ENCODE assay signal across 27 cellular contexts in genomic region chr2:228344531-228344930, GRCh38.
"Had no signal": no experiment of that assay in that cellular context is flagged by ENCODE, and none has a peak within 500 bp of the region (broad histone marks: within the 10 kb centered on the region; RNA-seq: fewer than 3 reads in every experiment).

No MANE protein-coding gene starts in this region.

- H3K27ac ChIP-seq: colonic mucosa, epithelial cell of prostate, esophagus squamous epithelium, gastrocnemius medialis, heart right ventricle, left lung, lower lobe of right lung had no signal

- H3K4me1 ChIP-seq: colonic mucosa, esophagus squamous epithelium, gastrocnemius medialis, left lung, lower lobe of right lung had no signal

- H3K27me3 ChIP-seq: colonic mucosa, esophagus squamous epithelium, gastrocnemius medialis, heart right ventricle, left lung had no signal

- H3K9me3 Mint-ChIP-seq: endodermal cell had no signal

- FAIRE-seq: endometrium, islet of Langerhans, keratinocyte had no signal

- H3K4me1 Mint-ChIP-seq: endodermal cell had no signal

- H3K4me3 Mint-ChIP-seq: dendritic cell treated with granulocyte-macrophage colony-stimulating factor and Interleukin-4, amounts not matched to agents 40 ng/mL and 50 ng/mL, for 4 days; effector memory CD8-positive, alpha-beta T cell; endodermal cell; naive thymus-derived CD4-positive, alpha-beta T cell had no signal

- H3K36me3 Mint-ChIP-seq: naive thymus-derived CD4-positive, alpha-beta T cell had no signal

- H3K9me3 ChIP-seq: colonic mucosa, gastrocnemius medialis, lower lobe of right lung had no signal

- ATAC-seq: effector memory CD8-positive, alpha-beta T cell; esophagus mucosa; gastrocnemius medialis; heart right ventricle; left cardiac atrium; left lung; left ventricle myocardium superior; lower lobe of right lung; naive thymus-derived CD4-positive, alpha-beta T cell had no signal

- H3K27me3 Mint-ChIP-seq: dendritic cell treated with granulocyte-macrophage colony-stimulating factor and Interleukin-4, amounts not matched to agents 40 ng/mL and 50 ng/mL, for 4 days; effector memory CD8-positive, alpha-beta T cell; naive thymus-derived CD4-positive, alpha-beta T cell had no signal

- H3K4me3 ChIP-seq: colonic mucosa, esophagus squamous epithelium, gastrocnemius medialis, heart right ventricle, left lung, lower lobe of right lung had no signal

- DNase-seq: colonic mucosa; cortex of kidney; effector CD8-positive, alpha-beta T cell; effector memory CD8-positive, alpha-beta T cell; endodermal cell; erythroblast; esophagus squamous epithelium; foreskin fibroblast; foreskin melanocyte; gastrocnemius medialis; glutamatergic neuron; head of caudate nucleus; heart right ventricle; hippocampal formation; left cardiac atrium; left lung; left ventricle myocardium superior; lower lobe of right lung; mesenchymal stem cell; midbrain; naive thymus-derived CD4-positive, alpha-beta T cell had no signal

- H3K27ac Mint-ChIP-seq: dendritic cell treated with granulocyte-macrophage colony-stimulating factor and Interleukin-4, amounts not matched to agents 40 ng/mL and 50 ng/mL, for 4 days; effector memory CD8-positive, alpha-beta T cell; endodermal cell; naive thymus-derived CD4-positive, alpha-beta T cell had no signal

- H3K36me3 ChIP-seq: colonic mucosa, esophagus squamous epithelium, gastrocnemius medialis, heart right ventricle, left lung, lower lobe of right lung had no signal
